In genomic region chr18:61531182-61531581, GRCh38 we compare ENCODE assay signal across 17 cellular contexts.
DNase-seq lines count a peak whose midpoint lies in the region; FAIRE-seq and TF ChIP-seq lines count a peak whose summit lies in the region.
"Had no signal": no experiment of that assay in that cellular context is flagged by ENCODE, and none has a peak within 500 bp of the region (broad histone marks: within the 10 kb centered on the region; RNA-seq: fewer than 3 reads in every experiment).

No MANE protein-coding gene starts in this region.

- peaks cover 3% of the 10 kb centered on the region for H3K27me3 Mint-ChIP-seq in astrocyte (ENCODE audit: low read depth, unreplicated experiment)
- H3K27me3 Mint-ChIP-seq: activated naive CD4-positive, alpha-beta T cell treated with anti-CD3 and anti-CD28 coated beads, Interleukin-2, amount 50 U/mL, for 24 hours; type B pancreatic cell had no signal

- H2AFZ ChIP-seq in astrocyte (ENCODE audit: low read depth, low read length) (peak overlapping the region; percentile 50), mammary epithelial cell (ENCODE audit: low read depth, low read length) (no peak overlapping the region), hepatocyte (no peak overlapping the region)

- H3K9me2 ChIP-seq in hepatocyte (replicated peaks; ENCODE audit: insufficient read depth) = no peaks in the 10 kb centered on the region

- no peaks in the 10 kb centered on the region for H3K27me3 ChIP-seq in astrocyte (ENCODE audit: insufficient read depth, low read length)
- no peaks in the 10 kb centered on the region for H3K27me3 ChIP-seq in mammary epithelial cell (ENCODE audit: insufficient read depth, low read length)
- H3K27me3 ChIP-seq in hepatocyte = no peaks in the 10 kb centered on the region
- H3K27me3 ChIP-seq: BLaER1 had no signal

- H3K27ac Mint-ChIP-seq in astrocyte (ENCODE audit: unreplicated experiment) = no peak overlapping the region
- H3K27ac Mint-ChIP-seq: activated naive CD4-positive, alpha-beta T cell treated with anti-CD3 and anti-CD28 coated beads, Interleukin-2, amount 50 U/mL, for 24 hours; activated T-cell treated with anti-CD3 and anti-CD28 coated beads, Interleukin-2, amount 50 U/mL, for 24 hours; HFFc6; stimulated activated naive B cell treated with anti-CD40 and anti-IgM and Interleukin-4, amounts not matched to agents 10 μg/mL and 1 μg/mL and 100 μg/mL, for 72 hours; type B pancreatic cell had no signal

- CTCF ChIA-PET in mammary epithelial cell (lab: Charles Lee; ENCODE audit: low non-redundant PET) = no interaction called here

- no peak overlapping the region for H3K4me3 Mint-ChIP-seq in astrocyte (ENCODE audit: unreplicated experiment)
- H3K4me3 Mint-ChIP-seq: activated naive CD4-positive, alpha-beta T cell treated with anti-CD3 and anti-CD28 coated beads, Interleukin-2, amount 50 U/mL, for 24 hours; activated T-cell treated with anti-CD3 and anti-CD28 coated beads, Interleukin-2, amount 50 U/mL, for 24 hours; HFFc6; stimulated activated naive B cell treated with anti-CD40 and anti-IgM and Interleukin-4, amounts not matched to agents 10 μg/mL and 1 μg/mL and 100 μg/mL, for 72 hours; type B pancreatic cell had no signal

- H3K9me3 ChIP-seq in astrocyte (ENCODE audit: insufficient read depth, low read depth, low read length) = no peaks in the 10 kb centered on the region
- no peaks in the 10 kb centered on the region for H3K9me3 ChIP-seq in mammary epithelial cell (replicated peaks; ENCODE audit: insufficient read depth, low read length)
- no peaks in the 10 kb centered on the region for H3K9me3 ChIP-seq in hepatocyte (ENCODE audit: low read depth)
- H3K9me3 ChIP-seq: BLaER1 had no signal

- H3K4me2 ChIP-seq in astrocyte (ENCODE audit: low read length) = peak overlapping the region; percentile 45
- H3K4me2 ChIP-seq in mammary epithelial cell (ENCODE audit: insufficient read depth, low read depth, low read length) = no peak overlapping the region
- no peak overlapping the region for H3K4me2 ChIP-seq in hepatocyte
- H3K4me2 ChIP-seq: BLaER1 had no signal

- peaks cover 2% of the 10 kb centered on the region for H3K9me3 Mint-ChIP-seq in astrocyte (ENCODE audit: unreplicated experiment)
- H3K9me3 Mint-ChIP-seq: activated naive CD4-positive, alpha-beta T cell treated with anti-CD3 and anti-CD28 coated beads, Interleukin-2, amount 50 U/mL, for 24 hours; activated T-cell treated with anti-CD3 and anti-CD28 coated beads, Interleukin-2, amount 50 U/mL, for 24 hours; HFFc6; stimulated activated naive B cell treated with anti-CD40 and anti-IgM and Interleukin-4, amounts not matched to agents 10 μg/mL and 1 μg/mL and 100 μg/mL, for 72 hours; type B pancreatic cell had no signal

- FAIRE-seq in astrocyte (lab: Jason Lieb, UNC) = no peak
- FAIRE-seq: HepG2 had no signal

- H3K36me3 ChIP-seq in astrocyte (ENCODE audit: insufficient read depth, low read length) (no peaks in the 10 kb centered on the region), mammary epithelial cell (ENCODE audit: insufficient read depth, low read length) (no peaks in the 10 kb centered on the region), hepatocyte (replicated peaks; ENCODE audit: insufficient read depth, low read depth) (no peaks in the 10 kb centered on the region)
- H3K36me3 ChIP-seq: BLaER1 had no signal

- H3K79me2 ChIP-seq in astrocyte (ENCODE audit: insufficient read depth, low read length) (no peaks in the 10 kb centered on the region), mammary epithelial cell (ENCODE audit: insufficient read depth, low read length) (no peaks in the 10 kb centered on the region), hepatocyte (no peaks in the 10 kb centered on the region)

- H3K4me1 ChIP-seq in astrocyte (ENCODE audit: insufficient read depth, low read length) (peaks cover 2% of the 10 kb centered on the region), mammary epithelial cell (ENCODE audit: insufficient read depth, low read length) (no peaks in the 10 kb centered on the region), hepatocyte (ENCODE audit: insufficient read depth) (no peaks in the 10 kb centered on the region)
- H3K4me1 ChIP-seq: BLaER1 had no signal

- no TSS peak for BruUV-seq in mammary epithelial cell (replicated peaks; lab: Mats Ljungman, UMichigan)

- 66% methylated on average over 6 of the region's 6 CpGs for WGBS in mammary epithelial cell (ENCODE audit: low coverage, missing lambda C conversion rate)
- 69% methylated on average over 6 of the region's 6 CpGs for WGBS in hepatocyte (ENCODE audit: low lambda C conversion rate, missing lambda C conversion rate)

- dilution Hi-C loops in mammary epithelial cell (cut with HindIII; ENCODE audit: low sequenced_read_pairs) = no loop called here

- no peak for TF ChIP-seq CTCF in astrocyte (IDR thresholded peaks at IDR 0.05; ENCODE audit: insufficient read depth, low read depth, low read length)
- TF ChIP-seq CTCF in mammary epithelial cell (conservative IDR thresholded peaks at IDR 0.05 in 1 of 2, IDR thresholded peaks at IDR 0.05 in 1 of 2; ENCODE audit: extremely low read depth in 1 of 2, insufficient read depth in 1 of 2, low read depth in 1 of 2, low read length in 2 of 2) = no peak
- no peak for TF ChIP-seq CTCF in hepatocyte (IDR thresholded peaks at IDR 0.05; ENCODE audit: poor library complexity)

- H3K4me1 Mint-ChIP-seq in astrocyte (ENCODE audit: low read depth, unreplicated experiment) = peaks cover 6% of the 10 kb centered on the region
- H3K4me1 Mint-ChIP-seq: activated naive CD4-positive, alpha-beta T cell treated with anti-CD3 and anti-CD28 coated beads, Interleukin-2, amount 50 U/mL, for 24 hours; stimulated activated naive B cell treated with anti-CD40 and anti-IgM and Interleukin-4, amounts not matched to agents 10 μg/mL and 1 μg/mL and 100 μg/mL, for 72 hours had no signal

- H3K4me3 ChIP-seq in astrocyte (ENCODE audit: insufficient read depth, low read depth, low read length) = no peak overlapping the region
- no peak overlapping the region for H3K4me3 ChIP-seq in mammary epithelial cell (replicated peaks in 1 of 3; ENCODE audit: insufficient read depth in 1 of 3, low read depth in 2 of 3, low read length in 3 of 3)
- no peak overlapping the region for H3K4me3 ChIP-seq in hepatocyte
- H3K4me3 ChIP-seq: BLaER1 had no signal

- intact Hi-C loops in mammary epithelial cell (cut with micrococcal nuclease) = no loop called here

- H3K36me3 Mint-ChIP-seq in astrocyte (ENCODE audit: low read depth, unreplicated experiment) = no peaks in the 10 kb centered on the region
- H3K36me3 Mint-ChIP-seq: activated naive CD4-positive, alpha-beta T cell treated with anti-CD3 and anti-CD28 coated beads, Interleukin-2, amount 50 U/mL, for 24 hours; stimulated activated naive B cell treated with anti-CD40 and anti-IgM and Interleukin-4, amounts not matched to agents 10 μg/mL and 1 μg/mL and 100 μg/mL, for 72 hours; type B pancreatic cell had no signal

- DNase-seq in DMS 273 treated with DMSO at 0.1 percent for 48 hours (lab: John Stamatoyannopoulos, UW) (peak; percentile 14), NCI-H1105 treated with DMSO at 0.1 percent for 48 hours (lab: John Stamatoyannopoulos, UW) (peak; percentile 77), astrocyte (ENCODE audit: low read depth) (no peak), midbrain (lab: John Stamatoyannopoulos, UW) (peak; percentile 73), mammary epithelial cell (no peak), hepatocyte (ENCODE audit: low spot score) (no peak)
- DNase-seq in activated CD8-positive, alpha-beta memory T cell treated with anti-CD3 and anti-CD28 coated beads for 24 hours = no peak
- DNase-seq: activated T-cell treated with anti-CD3 and anti-CD28 coated beads, Interleukin-2, amount 50 U/mL, for 24 hours; DND-41; effector memory CD4-positive, alpha-beta T cell; HFFc6; NCI-H226; stimulated activated naive B cell treated with anti-CD40 and anti-IgM and Interleukin-4, amounts not matched to agents 10 μg/mL and 1 μg/mL and 100 μg/mL, for 72 hours had no signal

- no peak overlapping the region for H3K27ac ChIP-seq in astrocyte (ENCODE audit: low read depth, low read length)
- H3K27ac ChIP-seq in mammary epithelial cell (ENCODE audit: insufficient read depth, low read depth, low read length) = no peak overlapping the region
- no peak overlapping the region for H3K27ac ChIP-seq in hepatocyte
- H3K27ac ChIP-seq: BLaER1 had no signal

- no peaks in the 10 kb centered on the region for H4K20me1 ChIP-seq in astrocyte (ENCODE audit: insufficient read depth, low read length)
- H4K20me1 ChIP-seq in mammary epithelial cell (ENCODE audit: insufficient read depth, low read length) = no peaks in the 10 kb centered on the region
- H4K20me1 ChIP-seq in hepatocyte (ENCODE audit: insufficient read depth, poor library complexity, severe bottlenecking) = no peaks in the 10 kb centered on the region
- H4K20me1 ChIP-seq: BLaER1 had no signal

- in situ Hi-C loops in mammary epithelial cell (cut with MboI; ENCODE audit: low sequenced_read_pairs in 2 of 2) = no loop called here

- H3K9ac ChIP-seq in astrocyte (ENCODE audit: low read length) (no peak overlapping the region), mammary epithelial cell (ENCODE audit: insufficient read depth, low read length) (no peak overlapping the region)
- H3K9ac ChIP-seq: BLaER1 had no signal

Comparison
In these comparisons a context has a peak if more than half of its experiments do, and no peak if none do; other contexts are left out.
1. DNase-seq: peak in DMS 273 treated with DMSO at 0.1 percent for 48 hours (single experiment), NCI-H1105 treated with DMSO at 0.1 percent for 48 hours (single experiment) and midbrain (single experiment); none in astrocyte (single experiment), mammary epithelial cell (single experiment), hepatocyte (single experiment) and activated CD8-positive, alpha-beta memory T cell treated with anti-CD3 and anti-CD28 coated beads for 24 hours (single experiment).